ENCODE assay signal across 8 cellular contexts in the genomic region with DNA sequence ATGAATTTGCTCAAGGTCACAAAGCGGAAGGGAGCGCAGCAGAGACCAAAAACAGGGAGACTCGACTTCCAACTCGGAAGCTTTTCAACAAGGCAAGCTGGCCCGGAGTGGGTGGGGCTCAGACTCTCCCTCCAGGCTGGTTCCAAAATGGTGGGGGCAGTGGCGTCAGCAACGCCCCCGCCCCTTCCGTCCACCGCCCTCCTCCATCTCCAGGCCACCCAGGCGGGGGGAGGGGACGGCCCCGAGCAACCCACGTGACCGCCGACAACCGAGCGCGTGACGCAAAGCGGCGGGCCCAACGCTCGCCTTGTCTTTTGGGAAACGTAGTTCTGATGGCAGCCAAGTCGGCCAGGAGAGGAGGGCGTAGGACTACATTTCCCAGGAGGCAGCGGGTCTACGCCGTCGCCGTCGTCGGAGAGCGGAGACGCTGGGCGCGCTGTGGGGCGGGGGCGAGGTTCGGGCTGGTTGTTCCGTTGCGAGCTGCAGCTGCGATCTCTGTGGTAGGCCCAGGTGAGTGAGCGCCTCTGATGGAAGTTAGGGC. TPM values are rescaled to one million over a fixed set of nuclear protein-coding genes. Genes with fewer than 3 reads are reported as not detected.
DNase-seq lines count a peak whose midpoint lies in the region; ATAC-seq and TF ChIP-seq lines count a peak whose summit lies in the region.

A gene with protein sequence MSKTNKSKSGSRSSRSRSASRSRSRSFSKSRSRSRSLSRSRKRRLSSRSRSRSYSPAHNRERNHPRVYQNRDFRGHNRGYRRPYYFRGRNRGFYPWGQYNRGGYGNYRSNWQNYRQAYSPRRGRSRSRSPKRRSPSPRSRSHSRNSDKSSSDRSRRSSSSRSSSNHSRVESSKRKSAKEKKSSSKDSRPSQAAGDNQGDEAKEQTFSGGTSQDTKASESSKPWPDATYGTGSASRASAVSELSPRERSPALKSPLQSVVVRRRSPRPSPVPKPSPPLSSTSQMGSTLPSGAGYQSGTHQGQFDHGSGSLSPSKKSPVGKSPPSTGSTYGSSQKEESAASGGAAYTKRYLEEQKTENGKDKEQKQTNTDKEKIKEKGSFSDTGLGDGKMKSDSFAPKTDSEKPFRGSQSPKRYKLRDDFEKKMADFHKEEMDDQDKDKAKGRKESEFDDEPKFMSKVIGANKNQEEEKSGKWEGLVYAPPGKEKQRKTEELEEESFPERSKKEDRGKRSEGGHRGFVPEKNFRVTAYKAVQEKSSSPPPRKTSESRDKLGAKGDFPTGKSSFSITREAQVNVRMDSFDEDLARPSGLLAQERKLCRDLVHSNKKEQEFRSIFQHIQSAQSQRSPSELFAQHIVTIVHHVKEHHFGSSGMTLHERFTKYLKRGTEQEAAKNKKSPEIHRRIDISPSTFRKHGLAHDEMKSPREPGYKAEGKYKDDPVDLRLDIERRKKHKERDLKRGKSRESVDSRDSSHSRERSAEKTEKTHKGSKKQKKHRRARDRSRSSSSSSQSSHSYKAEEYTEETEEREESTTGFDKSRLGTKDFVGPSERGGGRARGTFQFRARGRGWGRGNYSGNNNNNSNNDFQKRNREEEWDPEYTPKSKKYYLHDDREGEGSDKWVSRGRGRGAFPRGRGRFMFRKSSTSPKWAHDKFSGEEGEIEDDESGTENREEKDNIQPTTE (plus strand): TSS at position 448 of the 541 bp plus-strand sequence. CDS start 58,121 bp downstream, outside the sequence.

- H3K27me3 ChIP-seq in WERI-Rb-1 (ENCODE audit: insufficient read depth, low read depth, severe bottlenecking): no peaks in the 10 kb centered on the region
- H3K27me3 ChIP-seq in mammary epithelial cell (ENCODE audit: insufficient read depth, low read length): no peaks in the 10 kb centered on the region

- ATAC-seq in GM18873 (IDR thresholded peaks at IDR 0.05; ENCODE audit: low FRiP score, unreplicated experiment) (peak; percentile 92), HG03139 (IDR thresholded peaks at IDR 0.05; ENCODE audit: unreplicated experiment) (peak; percentile 90)

- H3K4me3 ChIP-seq in WERI-Rb-1 (ENCODE audit: low read depth, low read length): peak within 1 kb of the TSS; percentile 87
- H3K4me3 ChIP-seq in mammary epithelial cell (replicated peaks in 1 of 3; ENCODE audit: insufficient read depth in 1 of 3, low read depth in 2 of 3, low read length in 3 of 3): peak within 1 kb of the TSS; percentile 86 to 90 (median 89)
- peak within 1 kb of the TSS; percentile 98 for H3K4me3 ChIP-seq in iPS-18c (ENCODE audit: insufficient read depth, low read depth, low read length)
- H3K4me3 ChIP-seq in skin epidermis: peak within 1 kb of the TSS; percentile 64 to 88 (median 77)

- peak within 1 kb of the TSS; percentile 99 for H3K9ac ChIP-seq in mammary epithelial cell (ENCODE audit: insufficient read depth, low read length)

- DNase-seq in ACHN (peak; percentile 98), NCI-H2227 (lab: John Stamatoyannopoulos, UW; ENCODE audit: unreplicated experiment) (peak; percentile 100), WERI-Rb-1 (peak; percentile 99), mammary epithelial cell (peak; percentile 100)

- WGBS in mammary epithelial cell (ENCODE audit: low coverage, missing lambda C conversion rate): 0% methylated on average over 3 of the region's 45 CpGs

- H3K27ac ChIP-seq in WERI-Rb-1: peak within 1 kb of the TSS; percentile 91
- peak within 1 kb of the TSS; percentile 98 for H3K27ac ChIP-seq in mammary epithelial cell (ENCODE audit: insufficient read depth, low read depth, low read length)
- H3K27ac ChIP-seq in skin epidermis: peak within 1 kb of the TSS; percentile 69 to 100 (median 96)

- CTCF ChIA-PET in mammary epithelial cell (lab: Charles Lee; ENCODE audit: low non-redundant PET): interaction anchor here (0.7 kb wide), 1 partner anchor 131 kb away, joined by 4 read pairs; no protein-coding TSS in a partner anchor

- peak within 1 kb of the TSS; percentile 86 for H2AFZ ChIP-seq in mammary epithelial cell (ENCODE audit: low read depth, low read length)

- BruUV-seq in mammary epithelial cell (replicated peaks; lab: Mats Ljungman, UMichigan): no TSS peak

- in situ Hi-C loops in ACHN (cut with HindIII; ENCODE audit: low pct_ligation_motif_present, low pct_unique_long_range_greater_than_20kb, low sequenced_read_pairs) (no loop called here), mammary epithelial cell (cut with MboI; ENCODE audit: low sequenced_read_pairs in 2 of 2) (no loop called here)

- peak within 1 kb of the TSS; percentile 91 for H3K4me2 ChIP-seq in mammary epithelial cell (ENCODE audit: insufficient read depth, low read depth, low read length)

- dilution Hi-C loops in mammary epithelial cell (cut with HindIII; ENCODE audit: low sequenced_read_pairs): loop anchor here (5.0 kb wide), 1 partner anchor 77 kb away; a partner anchor contains a TSS

- H3K4me1 ChIP-seq in mammary epithelial cell (ENCODE audit: insufficient read depth, low read length): peaks cover 8% of the 10 kb centered on the region

- H3K79me2 ChIP-seq in mammary epithelial cell (ENCODE audit: insufficient read depth, low read length): peaks cover 47% of the 10 kb centered on the region

- intact Hi-C loops in mammary epithelial cell (cut with micrococcal nuclease): loop anchor here (1.0 to 10.0 kb wide), 4 partner anchors 23 to 75 kb away; a partner anchor contains a TSS

- H3K36me3 ChIP-seq in WERI-Rb-1 (peaks cover 35% of the 10 kb centered on the region), mammary epithelial cell (ENCODE audit: insufficient read depth, low read length) (peaks cover 4% of the 10 kb centered on the region)

- TF ChIP-seq CTCF in WERI-Rb-1 (IDR thresholded peaks at IDR 0.05; ENCODE audit: low read depth, low read length): no peak
- TF ChIP-seq CTCF in mammary epithelial cell (conservative IDR thresholded peaks at IDR 0.05 in 1 of 2, IDR thresholded peaks at IDR 0.05 in 1 of 2; ENCODE audit: extremely low read depth in 1 of 2, insufficient read depth in 1 of 2, low read depth in 1 of 2, low read length in 2 of 2): no peak

- H4K20me1 ChIP-seq in mammary epithelial cell (ENCODE audit: insufficient read depth, low read length): peaks cover 7% of the 10 kb centered on the region

- H3K9me3 ChIP-seq in WERI-Rb-1 (ENCODE audit: severe bottlenecking) (no peaks in the 10 kb centered on the region), mammary epithelial cell (replicated peaks; ENCODE audit: insufficient read depth, low read length) (no peaks in the 10 kb centered on the region), iPS-18c (ENCODE audit: control insufficient read depth, insufficient read depth, low read length) (no peaks in the 10 kb centered on the region)

RNA-seq across cellular contexts. Expression of the gene that starts here (rescaled TPM):
- total RNA-seq in mammary epithelial cell: 100 to 1,000 TPM; 106 to 128 TPM
- polyA plus RNA-seq in mammary epithelial cell: 53.2 TPM
- 71.6 TPM for polyA minus RNA-seq in mammary epithelial cell

Comparison
In these comparisons a context has a peak if more than half of its experiments do, and no peak if none do; other contexts are left out.
1. Peak in every context shown above with its lines: DNase-seq, ATAC-seq, H3K4me3 ChIP-seq and H3K27ac ChIP-seq.